2 cellular contexts compared by ENCODE assay signal in the genomic region with DNA sequence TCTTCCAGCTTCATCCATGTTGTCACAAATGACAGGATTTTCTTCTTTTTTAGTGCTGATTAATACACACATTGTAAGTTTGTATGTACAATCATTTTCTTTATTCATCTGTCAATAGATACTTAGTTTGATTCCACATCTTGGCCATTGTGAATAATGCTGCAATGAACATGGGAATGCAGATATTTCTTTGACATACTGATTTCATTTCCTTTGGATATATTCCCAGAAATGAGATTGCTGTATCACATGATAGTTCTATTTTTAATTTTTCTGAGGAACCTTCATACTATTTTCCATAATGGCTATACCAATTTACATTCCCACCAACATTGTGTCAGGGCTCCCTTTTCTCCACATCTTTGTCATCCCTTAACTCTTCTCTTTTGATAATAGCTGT.
A peak's percentile ranks its signal among the peaks of the same experiment; 100 is the strongest.
TF ChIP-seq lines count a peak whose summit lies in the region.

No MANE protein-coding gene starts in this region.

TF ChIP-seq in SK-N-SH, 30 proteins besides CTCF, POLR2A, EP300 and RAD21:
- TF ChIP-seq CHD2 (IDR thresholded peaks at IDR 0.05; ENCODE audit: low read length, partially characterized antibody), result no peak
- no peak for TF ChIP-seq PBX3 (IDR thresholded peaks at IDR 0.05)
- TF ChIP-seq, protein P1, sequence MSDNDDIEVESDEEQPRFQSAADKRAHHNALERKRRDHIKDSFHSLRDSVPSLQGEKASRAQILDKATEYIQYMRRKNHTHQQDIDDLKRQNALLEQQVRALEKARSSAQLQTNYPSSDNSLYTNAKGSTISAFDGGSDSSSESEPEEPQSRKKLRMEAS (IDR thresholded peaks at IDR 0.05; ENCODE audit: low read depth), result no peak
- peak; percentile 9; the same call in 1 of the 2 replicates for TF ChIP-seq TCF12 (IDR thresholded peaks at IDR 0.05)
- TF ChIP-seq JUND (IDR thresholded peaks at IDR 0.05), result no peak
- no peak for TF ChIP-seq USF1 (IDR thresholded peaks at IDR 0.05; ENCODE audit: borderline replicate concordance, low read depth)
- no peak for TF ChIP-seq RCOR1 (IDR thresholded peaks at IDR 0.05; ENCODE audit: low read length)
- no peak for TF ChIP-seq EZH2phosphoT487 (IDR thresholded peaks at IDR 0.05; ENCODE audit: borderline replicate concordance, low read depth)
- TF ChIP-seq FOSL2 (IDR thresholded peaks at IDR 0.05; ENCODE audit: borderline replicate concordance, low read depth), result no peak
- TF ChIP-seq MEF2A (IDR thresholded peaks at IDR 0.05; ENCODE audit: borderline replicate concordance, low read depth), result peak; percentile 30; the same call in 1 of the 2 replicates

TF ChIP-seq in endothelial cell of umbilical vein, 7 proteins besides CTCF, POLR2A, EP300 and RAD21:
- TF ChIP-seq MYC (IDR thresholded peaks at IDR 0.05; ENCODE audit: low read depth, low read length) (no peak), POLR2AphosphoS5 (IDR thresholded peaks at IDR 0.05; ENCODE audit: insufficient read depth, low read depth, low read length) (no peak), FOS (IDR thresholded peaks at IDR 0.05; ENCODE audit: borderline replicate concordance, insufficient read depth, low read length) (no peak), EZH2 (IDR thresholded peaks at IDR 0.05; ENCODE audit: borderline replicate concordance, low read depth, low read length, severe bottlenecking) (no peak)
- TF ChIP-seq, protein P1 (IDR thresholded peaks at IDR 0.05; ENCODE audit: insufficient read depth, insufficient read length), result no peak
TF ChIP-seq in endothelial cell of umbilical vein: peak in this region for 0.
